33 cellular contexts compared by ENCODE assay signal in genomic region chr3:184237211-184237610, GRCh38. TPM values are rescaled to one million over a fixed set of nuclear protein-coding genes. Genes with fewer than 3 reads are reported as not detected.
"Had no signal": no experiment of that assay in that cellular context is flagged by ENCODE, and none has a peak within 500 bp of the region (broad histone marks: within the 10 kb centered on the region; RNA-seq: fewer than 3 reads in every experiment).

No MANE protein-coding gene starts in this region.

- H3K27ac Mint-ChIP-seq: activated CD4-positive, alpha-beta memory T cell treated with anti-CD3 and anti-CD28 coated beads for 36 hours; activated naive CD4-positive, alpha-beta T cell treated with anti-CD3 and anti-CD28 coated beads, Interleukin-2, amount 50 U/mL, for 24 hours; activated naive CD8-positive, alpha-beta T cell treated with anti-CD3 and anti-CD28 coated beads, Interleukin-2, amount 50 U/mL, for 24 hours; activated T-cell treated with anti-CD3 and anti-CD28 coated beads, Interleukin-2, amount 50 U/mL, for 24 hours; natural killer cell; T-helper 2 cell treated with Interferon-gamma antibody and Interleukin-4, amounts not matched to agents 5 μg/mL and 100 μg/mL, for 36 hours had no signal

- H3K36me3 ChIP-seq: ovary, prostate gland had no signal

- H3K4me3 ChIP-seq: heart right ventricle, lung, ovary, prostate gland, sigmoid colon, tibial nerve had no signal

- ATAC-seq: activated naive CD8-positive, alpha-beta T cell treated with anti-CD3 and anti-CD28 coated beads, Interleukin-2, amount 50 U/mL, for 24 hours; esophagus mucosa; heart right ventricle; left lobe of liver; natural killer cell had no signal

- DNase-seq: activated CD4-positive, alpha-beta memory T cell treated with anti-CD3 and anti-CD28 coated beads for 36 hours; activated CD4-positive, alpha-beta T cell treated with anti-CD3 and anti-CD28 coated beads for 48 hours; activated CD4-positive, CD25-positive, alpha-beta regulatory T cell; activated CD8-positive, alpha-beta memory T cell treated with anti-CD3 and anti-CD28 coated beads, Interleukin-2, amount 50 U/mL, for 4 hours; activated gamma-delta T cell treated with Interleukin-2 at 50 U/mL for 16 hours; activated naive CD8-positive, alpha-beta T cell treated with anti-CD3 and anti-CD28 coated beads, Interleukin-2, amount 50 U/mL, for 24 hours; activated T-cell treated with anti-CD3 and anti-CD28 coated beads, Interleukin-2, amount 50 U/mL, for 24 hours; amygdala; caudate nucleus; cortex of kidney; foreskin fibroblast; heart right ventricle; kidney glomerular epithelial cell; mesendoderm; natural killer cell; ovary; retina; sigmoid colon; small intestine; stimulated activated CD4-positive, alpha-beta T cell treated with anti-CD3 and anti-CD28 coated beads, Interleukin-4, amount 100 ng/mL, for 24 hours; stimulated activated naive CD4-positive, alpha-beta T cell; T-helper 1 cell had no signal

- H3K9me3 ChIP-seq: heart right ventricle, ovary, prostate gland, sigmoid colon, tibial nerve had no signal

- H3K4me1 Mint-ChIP-seq: activated naive CD4-positive, alpha-beta T cell treated with anti-CD3 and anti-CD28 coated beads, Interleukin-2, amount 50 U/mL, for 24 hours; activated naive CD8-positive, alpha-beta T cell treated with anti-CD3 and anti-CD28 coated beads, Interleukin-2, amount 50 U/mL, for 24 hours; natural killer cell had no signal

- H3K36me3 Mint-ChIP-seq: natural killer cell had no signal

- H3K4me1 ChIP-seq: prostate gland had no signal

- H3K27me3 ChIP-seq: ovary had no signal

- H3K9me3 Mint-ChIP-seq: activated CD4-positive, alpha-beta memory T cell treated with anti-CD3 and anti-CD28 coated beads for 36 hours; activated naive CD4-positive, alpha-beta T cell treated with anti-CD3 and anti-CD28 coated beads, Interleukin-2, amount 50 U/mL, for 24 hours; activated naive CD8-positive, alpha-beta T cell treated with anti-CD3 and anti-CD28 coated beads, Interleukin-2, amount 50 U/mL, for 24 hours; activated T-cell treated with anti-CD3 and anti-CD28 coated beads, Interleukin-2, amount 50 U/mL, for 24 hours; natural killer cell; T-helper 2 cell treated with Interferon-gamma antibody and Interleukin-4, amounts not matched to agents 5 μg/mL and 100 μg/mL, for 36 hours had no signal

- H3K4me3 Mint-ChIP-seq: activated CD4-positive, alpha-beta memory T cell treated with anti-CD3 and anti-CD28 coated beads for 36 hours; activated naive CD4-positive, alpha-beta T cell treated with anti-CD3 and anti-CD28 coated beads, Interleukin-2, amount 50 U/mL, for 24 hours; activated naive CD8-positive, alpha-beta T cell treated with anti-CD3 and anti-CD28 coated beads, Interleukin-2, amount 50 U/mL, for 24 hours; activated T-cell treated with anti-CD3 and anti-CD28 coated beads, Interleukin-2, amount 50 U/mL, for 24 hours; natural killer cell; T-helper 2 cell treated with Interferon-gamma antibody and Interleukin-4, amounts not matched to agents 5 μg/mL and 100 μg/mL, for 36 hours had no signal

- H3K27ac ChIP-seq: heart right ventricle, ovary, prostate gland, sigmoid colon, tibial nerve had no signal

RNA-seq across cellular contexts. Expression of gene VWA5B2, which starts 7.8 kb away (rescaled TPM):
- total RNA-seq: activated CD4-positive, alpha-beta memory T cell treated with anti-CD3 and anti-CD28 coated beads for 36 hours; activated CD8-positive, alpha-beta memory T cell treated with anti-CD3 and anti-CD28 coated beads for 36 hours; esophagus mucosa had no signal

RNA-seq across cellular contexts. Expression of gene CAMK2N2, which starts 24.1 kb away (rescaled TPM):
- total RNA-seq: mononuclear cell, tibial nerve had no signal

RNA-seq across cellular contexts. Expression of gene ECE2, which starts 38.6 kb away (rescaled TPM):
- total RNA-seq: activated CD4-positive, alpha-beta memory T cell treated with anti-CD3 and anti-CD28 coated beads for 36 hours; activated CD8-positive, alpha-beta memory T cell treated with anti-CD3 and anti-CD28 coated beads for 36 hours; chondrocyte; esophagus mucosa; left lobe of liver; mononuclear cell; natural killer cell; ovary; tibial nerve; urinary bladder had no signal
